Comparison of ENCODE assay signal across 1 cellular context in the genomic region with DNA sequence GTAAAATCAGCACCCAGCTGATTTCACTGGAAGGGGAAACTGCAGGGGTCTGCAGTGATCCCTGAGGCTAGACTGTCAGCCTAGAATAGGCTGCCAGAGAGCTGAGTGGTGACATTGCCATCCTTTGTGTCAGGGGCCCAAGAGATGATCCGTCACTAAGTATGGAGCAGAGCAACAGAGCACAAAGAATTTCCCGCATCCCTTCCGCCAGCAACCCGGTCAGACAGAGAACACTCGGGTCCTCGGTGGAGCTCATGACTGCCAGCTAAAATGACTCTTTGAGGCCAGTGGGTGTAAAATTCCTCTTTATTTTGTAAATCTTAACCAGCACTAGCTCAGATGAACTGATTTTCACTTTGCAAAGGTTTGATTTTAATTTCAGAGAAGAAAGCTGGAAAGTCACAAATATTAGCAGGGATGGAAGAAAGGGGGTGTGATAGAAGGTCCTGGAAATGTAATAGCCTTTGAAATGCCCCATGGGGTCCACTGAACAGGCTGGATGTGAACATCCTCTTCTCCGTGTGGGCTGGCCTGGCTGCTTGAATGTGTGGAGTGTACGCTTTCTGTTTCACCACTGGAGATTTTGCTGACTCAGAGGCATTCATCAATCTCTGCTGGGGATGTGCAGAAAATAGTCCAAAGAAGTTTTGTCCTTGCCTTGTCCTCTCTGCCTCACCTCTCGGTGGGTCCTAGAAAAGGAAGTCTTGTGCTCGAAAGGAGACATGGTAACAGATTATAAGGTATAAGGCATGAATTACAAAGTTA.
TF ChIP-seq lines count a peak whose summit lies in the region.

No MANE protein-coding gene starts in this region.

TF ChIP-seq in K562, 482 proteins besides CTCF, POLR2A, EP300 and RAD21 (continued from another document):
- TF ChIP-seq THAP12 (CRISPR knock-in tag; IDR thresholded peaks at IDR 0.05) (no peak), PBX2 (CRISPR knock-in tag; IDR thresholded peaks at IDR 0.05; ENCODE audit: low read depth) (no peak), PBX2 (tag; conservative IDR thresholded peaks at IDR 0.05; ENCODE audit: low read depth) (0 out of 2 replicates have a peak, but pooled peaks have one; percentile 29), DLX4 (CRISPR knock-in tag; IDR thresholded peaks at IDR 0.05) (no peak), KAT8 (IDR thresholded peaks at IDR 0.05; ENCODE audit: low read depth) (no peak), ESRRB (CRISPR knock-in tag; IDR thresholded peaks at IDR 0.05; ENCODE audit: borderline replicate concordance) (no peak), ZNF3 (CRISPR knock-in tag; IDR thresholded peaks at IDR 0.05) (no peak), ZFP36 (IDR thresholded peaks at IDR 0.05; ENCODE audit: low read depth, low read length, partially characterized antibody) (no peak), TAF7 (tag; IDR thresholded peaks at IDR 0.05) (no peak), U2AF2 (optimal IDR thresholded peaks at IDR 0.05; ENCODE audit: low read depth, low read length) (no peak), TAF9B (IDR thresholded peaks at IDR 0.05; ENCODE audit: partially characterized antibody) (no peak), NFRKB (IDR thresholded peaks at IDR 0.05; ENCODE audit: low read depth) (no peak), KDM2B (CRISPR knock-in tag; IDR thresholded peaks at IDR 0.05) (no peak), ZNF518B (CRISPR knock-in tag; IDR thresholded peaks at IDR 0.05) (no peak), ZNF146 (CRISPR knock-in tag; IDR thresholded peaks at IDR 0.05; ENCODE audit: unreplicated experiment) (no peak)
